ENCODE assay signal across 15 cellular contexts in genomic region chr4:187480146-187481145, GRCh38.
DNase-seq lines count a peak whose midpoint lies in the region; ATAC-seq, FAIRE-seq and TF ChIP-seq lines count a peak whose summit lies in the region.
"Had no signal": no experiment of that assay in that cellular context is flagged by ENCODE, and none has a peak within 500 bp of the region (broad histone marks: within the 10 kb centered on the region; RNA-seq: fewer than 3 reads in every experiment).

No MANE protein-coding gene starts in this region.

- H3K27ac Mint-ChIP-seq in HFFc6 (peak overlapping the region; percentile 98), MCF 10A (ENCODE audit: low read depth, unreplicated experiment) (peak overlapping the region; percentile 71)
- no peak overlapping the region for H3K27ac Mint-ChIP-seq in natural killer cell treated with Interleukin-12 subunit alpha and Interleukin-12 subunit beta and Interleukin-15 and Interleukin-18, amount 100 ng/mL, for 72 hours
- H3K27ac Mint-ChIP-seq: activated B cell treated with CpG ODN at 0.5 μM for 24 hours; activated naive CD8-positive, alpha-beta T cell treated with anti-CD3 and anti-CD28 coated beads, Interleukin-2, amount 10 ng/mL, durations not matched to agents 7 days and 5 days; naive B cell had no signal

- peak overlapping the region in 1 of 3 experiments; percentile 15; a peak in 1 of 6 replicates for H3K4me3 ChIP-seq in HepG2 (replicated peaks in 1 of 3; ENCODE audit: insufficient read depth in 1 of 3, low read depth in 2 of 3, low read length in 3 of 3)
- H3K4me3 ChIP-seq in vagina, result no peak overlapping the region
- H3K4me3 ChIP-seq: right atrium auricular region had no signal

- H3K36me3 ChIP-seq in HepG2 (replicated peaks in 1 of 2; ENCODE audit: control insufficient read depth in 1 of 2, insufficient read depth in 2 of 2, low read length in 2 of 2) (no peaks in the 10 kb centered on the region), vagina (no peaks in the 10 kb centered on the region)
- H3K36me3 ChIP-seq: right atrium auricular region had no signal

- H3K27ac ChIP-seq in HepG2 (ENCODE audit: extremely low read length, insufficient read depth, low read length), result no peak overlapping the region
- peak overlapping the region; percentile 3 for H3K27ac ChIP-seq in vagina

- H3K4me1 ChIP-seq in HepG2 (ENCODE audit: insufficient read depth, low read length) (peaks cover 9% of the 10 kb centered on the region), vagina (peaks cover 24% of the 10 kb centered on the region)
- H3K4me1 ChIP-seq: right atrium auricular region had no signal

- no peak overlapping the region for H2AFZ ChIP-seq in HepG2 (ENCODE audit: low read length)

- CTCF ChIA-PET in MCF 10A (lab: Yijun Ruan, JAX) (interaction anchor here (0.7 to 1.1 kb wide), 4 partner anchors 9 to 750 kb away, joined by 3 read pairs; no protein-coding TSS in a partner anchor), HepG2 (lab: Yijun Ruan, JAX; ENCODE audit: low intra/inter-chr PET ratio, low total read pairs) (no interaction called here)

- DNase-seq in HFFc6 (peak; percentile 77), MCF 10A (ENCODE audit: unreplicated experiment) (peak; percentile 85), HepG2 (ENCODE audit: low spot score) (no peak), vagina (ENCODE audit: extremely low spot score in 2 of 2) (no peak), NCI-H1105 treated with DMSO at 0.1 percent for 48 hours (lab: John Stamatoyannopoulos, UW) (no peak)
- no peak for DNase-seq in natural killer cell treated with Interleukin-12 subunit alpha and Interleukin-12 subunit beta and Interleukin-15 and Interleukin-18, amount 100 ng/mL, for 72 hours (ENCODE audit: low spot score)
- DNase-seq: activated B cell treated with CpG ODN at 0.5 μM for 24 hours; activated naive CD8-positive, alpha-beta T cell treated with anti-CD3 and anti-CD28 coated beads, Interleukin-2, amount 10 ng/mL, durations not matched to agents 7 days and 5 days; Calu3; dermis blood vessel endothelial cell; KG1; naive B cell had no signal

- in situ Hi-C loops in HepG2 (cut with HindIII; ENCODE audit: extremely low pct_ligation_motif_present, low pct_unique_long_range_greater_than_20kb), result no loop called here

- TF ChIP-seq POLR2A in HepG2 (IDR thresholded peaks at IDR 0.05; ENCODE audit: insufficient read depth in 1 of 2, low read depth in 2 of 2, low read length in 2 of 2) (no peak), vagina (IDR thresholded peaks at IDR 0.05) (no peak)

- H3K4me1 Mint-ChIP-seq in HFFc6 (ENCODE audit: low read depth), result peaks cover 59% of the 10 kb centered on the region
- peaks cover 22% of the 10 kb centered on the region for H3K4me1 Mint-ChIP-seq in MCF 10A (ENCODE audit: insufficient read depth, unreplicated experiment)
- no peaks in the 10 kb centered on the region for H3K4me1 Mint-ChIP-seq in natural killer cell treated with Interleukin-12 subunit alpha and Interleukin-12 subunit beta and Interleukin-15 and Interleukin-18, amount 100 ng/mL, for 72 hours (ENCODE audit: low read depth in 2 of 2)
- H3K4me1 Mint-ChIP-seq: activated B cell treated with CpG ODN at 0.5 μM for 24 hours; activated naive CD8-positive, alpha-beta T cell treated with anti-CD3 and anti-CD28 coated beads, Interleukin-2, amount 10 ng/mL, durations not matched to agents 7 days and 5 days; naive B cell had no signal

- peak; percentile 60 for ATAC-seq in HepG2
- no peak for ATAC-seq in natural killer cell treated with Interleukin-12 subunit alpha and Interleukin-12 subunit beta and Interleukin-15 and Interleukin-18, amount 100 ng/mL, for 72 hours
- ATAC-seq in HG03175 (IDR thresholded peaks at IDR 0.05; ENCODE audit: unreplicated experiment), result no peak

- no peaks in the 10 kb centered on the region for H3K9me3 ChIP-seq in HepG2 (ENCODE audit: low read length)
- no peaks in the 10 kb centered on the region for H3K9me3 ChIP-seq in vagina
- H3K9me3 ChIP-seq: right atrium auricular region had no signal

- WGBS in HepG2 (ENCODE audit: low lambda C conversion rate), result 4% methylated on average over 9 of the region's 9 CpGs

- intact Hi-C loops in MCF 10A (cut with micrococcal nuclease) (loop anchor here (10.0 kb wide), 1 partner anchor 756 kb away; the partner anchor contains the start of gene FAT1), HepG2 (cut with micrococcal nuclease; ENCODE audit: unreplicated experiment) (no loop called here), vagina (cut with DNase I) (no loop called here)

- peak overlapping the region; percentile 83 for H3K4me3 Mint-ChIP-seq in HFFc6
- H3K4me3 Mint-ChIP-seq in MCF 10A (ENCODE audit: unreplicated experiment), result peak overlapping the region; percentile 65
- H3K4me3 Mint-ChIP-seq in natural killer cell treated with Interleukin-12 subunit alpha and Interleukin-12 subunit beta and Interleukin-15 and Interleukin-18, amount 100 ng/mL, for 72 hours, result no peak overlapping the region
- H3K4me3 Mint-ChIP-seq: activated B cell treated with CpG ODN at 0.5 μM for 24 hours; activated naive CD8-positive, alpha-beta T cell treated with anti-CD3 and anti-CD28 coated beads, Interleukin-2, amount 10 ng/mL, durations not matched to agents 7 days and 5 days; naive B cell had no signal

- no peaks in the 10 kb centered on the region for H3K79me2 ChIP-seq in HepG2 (ENCODE audit: insufficient read depth, low read length)

- FAIRE-seq in HepG2 (lab: Jason Lieb, UNC), result no peak
- FAIRE-seq: keratinocyte had no signal

- H3K9ac ChIP-seq in HepG2 (ENCODE audit: insufficient read depth, low read depth, low read length), result no peak overlapping the region

- TF ChIP-seq EP300 in HepG2 (IDR thresholded peaks at IDR 0.05; ENCODE audit: low read depth in 2 of 2, low read length in 2 of 2), result no peak
- TF ChIP-seq EP300 in HepG2 (CRISPR knock-in tag; IDR thresholded peaks at IDR 0.05; ENCODE audit: borderline replicate concordance), result no peak

- H3K27me3 ChIP-seq in HepG2 (ENCODE audit: control insufficient read depth in 1 of 2, insufficient read depth in 2 of 2, low read length in 2 of 2) (no peaks in the 10 kb centered on the region; a peak in 1 of 5 replicates), vagina (no peaks in the 10 kb centered on the region)
- H3K27me3 ChIP-seq: right atrium auricular region had no signal

- H3K4me2 ChIP-seq in HepG2 (ENCODE audit: low read depth, low read length), result peak overlapping the region; percentile 49; the same call in 1 of the 2 replicates

- H4K20me1 ChIP-seq in HepG2 (ENCODE audit: insufficient read depth, low read length), result no peaks in the 10 kb centered on the region

- H3K27me3 Mint-ChIP-seq in HFFc6 (ENCODE audit: insufficient read depth), result no peaks in the 10 kb centered on the region; the same call in none of the 2 replicates
- H3K27me3 Mint-ChIP-seq in MCF 10A (ENCODE audit: insufficient read depth, unreplicated experiment), result no peaks in the 10 kb centered on the region
- H3K27me3 Mint-ChIP-seq in natural killer cell treated with Interleukin-12 subunit alpha and Interleukin-12 subunit beta and Interleukin-15 and Interleukin-18, amount 100 ng/mL, for 72 hours, result no peaks in the 10 kb centered on the region
- H3K27me3 Mint-ChIP-seq: activated B cell treated with CpG ODN at 0.5 μM for 24 hours; activated naive CD8-positive, alpha-beta T cell treated with anti-CD3 and anti-CD28 coated beads, Interleukin-2, amount 10 ng/mL, durations not matched to agents 7 days and 5 days; naive B cell had no signal

- H3K36me3 Mint-ChIP-seq in HFFc6 (ENCODE audit: low read depth) (no peaks in the 10 kb centered on the region), MCF 10A (ENCODE audit: insufficient read depth, unreplicated experiment) (no peaks in the 10 kb centered on the region)
- peaks cover 5% of the 10 kb centered on the region for H3K36me3 Mint-ChIP-seq in natural killer cell treated with Interleukin-12 subunit alpha and Interleukin-12 subunit beta and Interleukin-15 and Interleukin-18, amount 100 ng/mL, for 72 hours
- H3K36me3 Mint-ChIP-seq: activated naive CD8-positive, alpha-beta T cell treated with anti-CD3 and anti-CD28 coated beads, Interleukin-2, amount 10 ng/mL, durations not matched to agents 7 days and 5 days; naive B cell had no signal

- BruUV-seq in MCF 10A (replicated peaks; lab: Mats Ljungman, UMichigan) (no TSS peak), HepG2 (replicated peaks; lab: Mats Ljungman, UMichigan) (no TSS peak)

- H3K9me3 Mint-ChIP-seq in HFFc6 (no peaks in the 10 kb centered on the region), MCF 10A (ENCODE audit: unreplicated experiment) (no peaks in the 10 kb centered on the region)
- peaks cover 9% of the 10 kb centered on the region for H3K9me3 Mint-ChIP-seq in natural killer cell treated with Interleukin-12 subunit alpha and Interleukin-12 subunit beta and Interleukin-15 and Interleukin-18, amount 100 ng/mL, for 72 hours

- TF ChIP-seq RAD21 in HepG2 (CRISPR knock-in tag; IDR thresholded peaks at IDR 0.05), result no peak

- no peak for TF ChIP-seq CTCF in HFFc6 (IDR thresholded peaks at IDR 0.05)
- no peak for TF ChIP-seq CTCF in MCF 10A (IDR thresholded peaks at IDR 0.05; ENCODE audit: unreplicated experiment)
- no peak for TF ChIP-seq CTCF in HepG2 (CRISPR knock-in tag; IDR thresholded peaks at IDR 0.05)
- no peak for TF ChIP-seq CTCF in vagina (IDR thresholded peaks at IDR 0.05)

- POLR2A ChIA-PET in MCF 10A (lab: Yijun Ruan, JAX), result interaction anchor here (0.5 to 2.0 kb wide), 5 partner anchors 11 to 755 kb away, joined by 3 to 7 read pairs (median 3); no protein-coding TSS in a partner anchor
- POLR2A ChIA-PET in HepG2 (lab: Yijun Ruan, JAX), result no interaction called here

TF ChIP-seq in HepG2, 621 proteins besides CTCF, POLR2A, EP300 and RAD21 (continues in another document):
- 0 out of 2 replicates have a peak, but pooled peaks have one; percentile 16 for TF ChIP-seq ATF1 (CRISPR knock-in tag; IDR thresholded peaks at IDR 0.05)
- TF ChIP-seq ZFP62 (CRISPR knock-in tag; IDR thresholded peaks at IDR 0.05), result no peak
- no peak for TF ChIP-seq ZFAT (CRISPR knock-in tag; conservative IDR thresholded peaks at IDR 0.05)
- TF ChIP-seq FOXO1 (CRISPR knock-in tag; IDR thresholded peaks at IDR 0.05), result no peak
- TF ChIP-seq RORA (CRISPR knock-in tag; IDR thresholded peaks at IDR 0.05), result no peak
- no peak for TF ChIP-seq SMARCE1 (IDR thresholded peaks at IDR 0.05; ENCODE audit: borderline replicate concordance)
- no peak for TF ChIP-seq ZNF567 (CRISPR knock-in tag; IDR thresholded peaks at IDR 0.05; ENCODE audit: borderline replicate concordance)
- no peak for TF ChIP-seq TAF1 (CRISPR knock-in tag; IDR thresholded peaks at IDR 0.05)
- TF ChIP-seq SUZ12 (IDR thresholded peaks at IDR 0.05; ENCODE audit: low read depth, low read length), result no peak
- no peak for TF ChIP-seq ZSCAN30 (CRISPR knock-in tag; IDR thresholded peaks at IDR 0.05)
- TF ChIP-seq SOX6 (IDR thresholded peaks at IDR 0.05), result no peak
- TF ChIP-seq SOX6 (CRISPR knock-in tag; IDR thresholded peaks at IDR 0.05), result no peak
- no peak for TF ChIP-seq MXD3 (CRISPR knock-in tag; IDR thresholded peaks at IDR 0.05)
- TF ChIP-seq FOXA3 (CRISPR knock-in tag; IDR thresholded peaks at IDR 0.05), result peak; percentile 68
- TF ChIP-seq SP4 (CRISPR knock-in tag; IDR thresholded peaks at IDR 0.05), result no peak

Comparison
In these comparisons a context has a peak if more than half of its experiments do, and no peak if none do; other contexts are left out.
1. DNase-seq: peak in HFFc6 (single experiment) and MCF 10A (single experiment); none in HepG2 (single experiment), vagina (0 of 2), natural killer cell treated with Interleukin-12 subunit alpha and Interleukin-12 subunit beta and Interleukin-15 and Interleukin-18, amount 100 ng/mL, for 72 hours (single experiment) and NCI-H1105 treated with DMSO at 0.1 percent for 48 hours (single experiment).
2. H3K27ac Mint-ChIP-seq: peak in HFFc6 (single experiment) and MCF 10A (single experiment); none in natural killer cell treated with Interleukin-12 subunit alpha and Interleukin-12 subunit beta and Interleukin-15 and Interleukin-18, amount 100 ng/mL, for 72 hours (0 of 2).